ENCODE assay signal across 21 cellular contexts in genomic region chr5:163790497-163790896, GRCh38.
DNase-seq lines count a peak whose midpoint lies in the region; ATAC-seq and TF ChIP-seq lines count a peak whose summit lies in the region.
"Had no signal": no experiment of that assay in that cellular context is flagged by ENCODE, and none has a peak within 500 bp of the region (broad histone marks: within the 10 kb centered on the region; RNA-seq: fewer than 3 reads in every experiment).

No MANE protein-coding gene starts in this region.

- H3K4me3 Mint-ChIP-seq in nephron progenitor cell = no peak overlapping the region
- H3K4me3 Mint-ChIP-seq: CD4-positive, CD25-positive, alpha-beta regulatory T cell; GM23338 had no signal

- peak; percentile 14 for ATAC-seq in left colon
- no peak for ATAC-seq in HG02938 (IDR thresholded peaks at IDR 0.05; ENCODE audit: unreplicated experiment)
- ATAC-seq: GM23338, Right ventricle myocardium inferior had no signal

- no peaks in the 10 kb centered on the region for H3K9me3 Mint-ChIP-seq in nephron progenitor cell

- TF ChIP-seq CTCF in choroid plexus epithelial cell (conservative IDR thresholded peaks at IDR 0.05; ENCODE audit: low read depth, low read length) (no peak), nephron progenitor cell (IDR thresholded peaks at IDR 0.05) (no peak)

- H3K27ac ChIP-seq in ACC112 (ENCODE audit: low read depth, low read length) = peak overlapping the region; percentile 32

- H3K27ac Mint-ChIP-seq in nephron progenitor cell = no peak overlapping the region
- H3K27ac Mint-ChIP-seq: CD4-positive, CD25-positive, alpha-beta regulatory T cell; GM23338 had no signal

- H3K27me3 Mint-ChIP-seq in nephron progenitor cell (ENCODE audit: low read depth, poor library complexity) = no peaks in the 10 kb centered on the region
- H3K27me3 Mint-ChIP-seq: CD4-positive, CD25-positive, alpha-beta regulatory T cell had no signal

- no peak overlapping the region for H2AFZ ChIP-seq in ACC112 (ENCODE audit: low read length, unreplicated experiment)
- H2AFZ ChIP-seq: GM23338 had no signal

- H3K4me1 ChIP-seq in ACC112 (ENCODE audit: control insufficient read depth, insufficient read depth, low read length, unreplicated experiment) = peaks cover 19% of the 10 kb centered on the region

- H3K4me1 Mint-ChIP-seq in nephron progenitor cell = no peaks in the 10 kb centered on the region
- H3K4me1 Mint-ChIP-seq: CD4-positive, CD25-positive, alpha-beta regulatory T cell; GM23338 had no signal

- peak; percentile 55 for DNase-seq in M059J (ENCODE audit: low read depth)
- peak; percentile 26 for DNase-seq in choroid plexus epithelial cell (ENCODE audit: low read depth)
- DNase-seq in left colon = no peak
- DNase-seq in nephron progenitor cell = no peak
- DNase-seq in NCI-H2029 (lab: John Stamatoyannopoulos, UW) = no peak
- no peak for DNase-seq in kidney glomerular epithelial cell (lab: John Stamatoyannopoulos, UW)
- DNase-seq: CD4-positive, CD25-positive, alpha-beta regulatory T cell; COR-L47; DND-41; Karpas-422; MM.1S; NCI-H1105; NCI-H146; NCI-H2029 treated with DMSO at 0.1 percent for 48 hours; NCI-H226; NCI-H510A treated with DMSO at 0.1 percent for 48 hours; NCI-H774 had no signal

- H3K36me3 ChIP-seq in ACC112 (ENCODE audit: insufficient read depth, low read length) = no peaks in the 10 kb centered on the region

- no peaks in the 10 kb centered on the region for H3K79me2 ChIP-seq in ACC112 (ENCODE audit: control insufficient read depth, insufficient read depth, low read length, unreplicated experiment)

- intact Hi-C loops in left colon (cut with DNase I, micrococcal nuclease) = no loop called here

- H3K4me3 ChIP-seq in ACC112 (ENCODE audit: low read depth, low read length) = no peak overlapping the region
- no peak overlapping the region for H3K4me3 ChIP-seq in choroid plexus epithelial cell (ENCODE audit: low read depth, low read length)
- H3K4me3 ChIP-seq: GM23338 had no signal

- H3K27me3 ChIP-seq in ACC112 (ENCODE audit: insufficient read depth, low read length) = no peaks in the 10 kb centered on the region

- H3K36me3 Mint-ChIP-seq in nephron progenitor cell (ENCODE audit: low read depth) = no peaks in the 10 kb centered on the region
- H3K36me3 Mint-ChIP-seq: CD4-positive, CD25-positive, alpha-beta regulatory T cell had no signal

Comparison
In these comparisons a context has a peak if more than half of its experiments do, and no peak if none do; other contexts are left out.
1. DNase-seq: peak in M059J (single experiment) and choroid plexus epithelial cell (single experiment); none in left colon (0 of 2), nephron progenitor cell (single experiment), NCI-H2029 (single experiment) and kidney glomerular epithelial cell (single experiment).